ENCODE assay signal across 26 cellular contexts in the genomic region with DNA sequence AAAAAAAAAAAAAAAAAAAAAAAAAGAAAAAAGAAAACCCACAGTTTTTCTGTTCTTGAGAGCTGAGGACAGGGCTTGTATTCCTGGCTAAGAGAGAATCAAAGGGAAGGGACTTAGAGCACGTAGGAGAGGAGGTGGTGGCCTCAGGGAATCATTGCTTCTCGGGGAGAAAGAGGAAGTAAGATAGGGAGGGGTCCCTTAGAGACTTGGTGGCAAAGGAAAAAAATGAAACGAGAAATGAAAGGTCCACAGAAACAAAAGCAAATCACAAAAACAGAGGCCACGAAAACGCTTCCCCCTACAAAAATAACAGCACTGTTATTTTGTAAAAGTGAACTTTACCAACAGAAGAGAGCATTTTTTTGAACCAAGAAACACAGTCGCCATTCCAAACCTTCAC.
DNase-seq lines count a peak whose midpoint lies in the region; TF ChIP-seq lines count a peak whose summit lies in the region.
"Had no signal": no experiment of that assay in that cellular context is flagged by ENCODE, and none has a peak within 500 bp of the region (broad histone marks: within the 10 kb centered on the region; RNA-seq: fewer than 3 reads in every experiment).

No MANE protein-coding gene starts in this region.

- H3K4me3 Mint-ChIP-seq in nephron progenitor cell = no peak overlapping the region
- no peak overlapping the region for H3K4me3 Mint-ChIP-seq in activated T-helper 2 cell treated with anti-CD3 and anti-CD28 coated beads, Interferon-gamma antibody, Interleukin-2, Interleukin-4, amounts not matched to agents 10 μg/mL and 5 μg/mL and 100 μg/mL, durations not matched to agents 14 hours and 24 hours and 36 hours (ENCODE audit: low read depth)
- H3K4me3 Mint-ChIP-seq: activated naive CD8-positive, alpha-beta T cell treated with anti-CD3 and anti-CD28 coated beads, Interleukin-2, amount 10 ng/mL, durations not matched to agents 7 days and 5 days; activated T-cell treated with anti-CD3 and anti-CD28 coated beads, Interleukin-2, amount 50 U/mL, for 24 hours; neural crest cell; WTC11 had no signal

- WGBS in thyroid gland, 2 donors = 48 to 54% methylated on average over 6 of the region's 6 CpGs

- peak overlapping the region; percentile 37 for H3K4me2 ChIP-seq in SU-DHL-6 (ENCODE audit: low read depth, low read length, poor library complexity, severe bottlenecking)

- H3K36me3 Mint-ChIP-seq in nephron progenitor cell (ENCODE audit: low read depth) = no peaks in the 10 kb centered on the region
- H3K36me3 Mint-ChIP-seq in activated T-helper 2 cell treated with anti-CD3 and anti-CD28 coated beads, Interferon-gamma antibody, Interleukin-2, Interleukin-4, amounts not matched to agents 10 μg/mL and 5 μg/mL and 100 μg/mL, durations not matched to agents 14 hours and 24 hours and 36 hours (ENCODE audit: low read depth) = no peaks in the 10 kb centered on the region
- H3K36me3 Mint-ChIP-seq: activated naive CD8-positive, alpha-beta T cell treated with anti-CD3 and anti-CD28 coated beads, Interleukin-2, amount 10 ng/mL, durations not matched to agents 7 days and 5 days; WTC11 had no signal

- peak overlapping the region; percentile 21 for H2AFZ ChIP-seq in SU-DHL-6 (ENCODE audit: low read depth, low read length, severe bottlenecking)

- no peak for TF ChIP-seq POLR2A in thyroid gland (IDR thresholded peaks at IDR 0.05)

- TF ChIP-seq CTCF in GM12864 (IDR thresholded peaks at IDR 0.05; ENCODE audit: low read depth, low read length, missing control alignments) (no peak), SU-DHL-6 (IDR thresholded peaks at IDR 0.05; ENCODE audit: insufficient read depth, low read length, poor library complexity, severe bottlenecking) (no peak), nephron progenitor cell (IDR thresholded peaks at IDR 0.05) (no peak), thyroid gland (IDR thresholded peaks at IDR 0.05) (no peak)

- peaks cover 4% of the 10 kb centered on the region for H3K9me3 Mint-ChIP-seq in nephron progenitor cell
- H3K9me3 Mint-ChIP-seq in activated T-helper 2 cell treated with anti-CD3 and anti-CD28 coated beads, Interferon-gamma antibody, Interleukin-2, Interleukin-4, amounts not matched to agents 10 μg/mL and 5 μg/mL and 100 μg/mL, durations not matched to agents 14 hours and 24 hours and 36 hours = peaks cover 4% of the 10 kb centered on the region

- H3K27ac ChIP-seq in SU-DHL-6 (ENCODE audit: low read depth, low read length) (no peak overlapping the region), thyroid gland (no peak overlapping the region)
- H3K27ac ChIP-seq: ovary, transverse colon had no signal

- in situ Hi-C loops in KBM-7 (cut with MboI; ENCODE audit: low pct_unique_long_range_greater_than_20kb, low sequenced_read_pairs) = no loop called here

- H3K36me3 ChIP-seq in SU-DHL-6 (ENCODE audit: low read length) (no peaks in the 10 kb centered on the region), thyroid gland (no peaks in the 10 kb centered on the region)
- H3K36me3 ChIP-seq: ovary, transverse colon had no signal

- H3K79me2 ChIP-seq in SU-DHL-6 (ENCODE audit: insufficient read depth, low read length) = no peaks in the 10 kb centered on the region

- peak; percentile 49 for DNase-seq in GM12864 (ENCODE audit: low read depth)
- DNase-seq in KBM-7 = peak; percentile 8
- DNase-seq in nephron progenitor cell = no peak
- DNase-seq in NCI-H1694 (lab: John Stamatoyannopoulos, UW) = no peak
- no peak for DNase-seq in activated T-helper 2 cell treated with anti-CD3 and anti-CD28 coated beads, Interferon-gamma antibody, Interleukin-2, Interleukin-4, amounts not matched to agents 10 μg/mL and 5 μg/mL and 100 μg/mL, durations not matched to agents 14 hours and 24 hours and 36 hours (ENCODE audit: low spot score)
- no peak for DNase-seq in thyroid gland
- DNase-seq: activated gamma-delta T cell treated with Interleukin-2 at 50 U/mL for 16 hours; activated naive CD8-positive, alpha-beta T cell treated with anti-CD3 and anti-CD28 coated beads, Interleukin-2, amount 10 ng/mL, durations not matched to agents 7 days and 5 days; activated T-cell treated with anti-CD3 and anti-CD28 coated beads, Interleukin-2, amount 50 U/mL, for 24 hours; aorta; Calu3; DMS79 treated with DMSO at 0.1 percent for 48 hours; GF-D8; HCEC 1CT; hippocampal formation; IMR-90; NCI-H2029 treated with DMSO at 0.1 percent for 48 hours; NCI-H2227 treated with DMSO at 0.1 percent for 48 hours; NCI-H526; ovary; SIG-M5; stimulated activated CD4-positive, alpha-beta T cell treated with anti-CD3 and anti-CD28 coated beads, Interleukin-4, amount 100 ng/mL, for 24 hours; transverse colon had no signal

- H4K20me1 ChIP-seq in SU-DHL-6 (ENCODE audit: low read depth, low read length) = no peaks in the 10 kb centered on the region

- intact Hi-C loops in activated T-helper 2 cell treated with anti-CD3 and anti-CD28 coated beads, Interferon-gamma antibody, Interleukin-2, Interleukin-4, amounts not matched to agents 10 μg/mL and 5 μg/mL and 100 μg/mL, durations not matched to agents 14 hours and 24 hours and 36 hours (cut with micrococcal nuclease) = no loop called here
- intact Hi-C loops in thyroid gland (cut with DNase I) = no loop called here

- H3K27me3 ChIP-seq in SU-DHL-6 (ENCODE audit: low read length) = no peaks in the 10 kb centered on the region
- no peaks in the 10 kb centered on the region for H3K27me3 ChIP-seq in thyroid gland

- H3K9me3 ChIP-seq in SU-DHL-6 (ENCODE audit: insufficient read depth, low read length) (no peaks in the 10 kb centered on the region), thyroid gland (no peaks in the 10 kb centered on the region)
- H3K9me3 ChIP-seq: ovary, transverse colon had no signal

- no peak overlapping the region for H3K9ac ChIP-seq in SU-DHL-6 (ENCODE audit: low read length)

- H3K4me3 ChIP-seq in GM12864 (ENCODE audit: low read depth, low read length) (peak overlapping the region; percentile 55), SU-DHL-6 (ENCODE audit: insufficient read depth, low read length, poor library complexity, severe bottlenecking) (no peak overlapping the region), thyroid gland (replicated peaks in 1 of 3) (no peak overlapping the region)
- H3K4me3 ChIP-seq: ovary, transverse colon had no signal

- peak overlapping the region; percentile 81 for H3K27ac Mint-ChIP-seq in nephron progenitor cell
- no peak overlapping the region for H3K27ac Mint-ChIP-seq in activated T-helper 2 cell treated with anti-CD3 and anti-CD28 coated beads, Interferon-gamma antibody, Interleukin-2, Interleukin-4, amounts not matched to agents 10 μg/mL and 5 μg/mL and 100 μg/mL, durations not matched to agents 14 hours and 24 hours and 36 hours
- H3K27ac Mint-ChIP-seq: activated naive CD8-positive, alpha-beta T cell treated with anti-CD3 and anti-CD28 coated beads, Interleukin-2, amount 10 ng/mL, durations not matched to agents 7 days and 5 days; activated T-cell treated with anti-CD3 and anti-CD28 coated beads, Interleukin-2, amount 50 U/mL, for 24 hours; WTC11 had no signal

- no peaks in the 10 kb centered on the region for H3F3A ChIP-seq in SU-DHL-6 (ENCODE audit: insufficient read depth)

- H3K4me1 Mint-ChIP-seq in nephron progenitor cell = peaks cover 8% of the 10 kb centered on the region
- H3K4me1 Mint-ChIP-seq in activated T-helper 2 cell treated with anti-CD3 and anti-CD28 coated beads, Interferon-gamma antibody, Interleukin-2, Interleukin-4, amounts not matched to agents 10 μg/mL and 5 μg/mL and 100 μg/mL, durations not matched to agents 14 hours and 24 hours and 36 hours (ENCODE audit: low read depth) = no peaks in the 10 kb centered on the region
- H3K4me1 Mint-ChIP-seq: neural crest cell had no signal

- H3K9me2 ChIP-seq in SU-DHL-6 (replicated peaks; ENCODE audit: insufficient read depth, low read length) = no peaks in the 10 kb centered on the region

- H3K27me3 Mint-ChIP-seq in nephron progenitor cell (ENCODE audit: low read depth, poor library complexity) = peaks cover 3% of the 10 kb centered on the region
- no peaks in the 10 kb centered on the region for H3K27me3 Mint-ChIP-seq in activated T-helper 2 cell treated with anti-CD3 and anti-CD28 coated beads, Interferon-gamma antibody, Interleukin-2, Interleukin-4, amounts not matched to agents 10 μg/mL and 5 μg/mL and 100 μg/mL, durations not matched to agents 14 hours and 24 hours and 36 hours (ENCODE audit: low read depth)

- H3K4me1 ChIP-seq in thyroid gland = peaks cover 0 to 6% of the 10 kb centered on the region in 2 donors
- H3K4me1 ChIP-seq: transverse colon had no signal

Comparison
In these comparisons a context has a peak if more than half of its experiments do, and no peak if none do; other contexts are left out.
1. DNase-seq: peak in GM12864 (single experiment) and KBM-7 (single experiment); none in nephron progenitor cell (single experiment), NCI-H1694 (single experiment), activated T-helper 2 cell treated with anti-CD3 and anti-CD28 coated beads, Interferon-gamma antibody, Interleukin-2, Interleukin-4, amounts not matched to agents 10 μg/mL and 5 μg/mL and 100 μg/mL, durations not matched to agents 14 hours and 24 hours and 36 hours (single experiment) and thyroid gland (0 of 2).